In the genomic region with DNA sequence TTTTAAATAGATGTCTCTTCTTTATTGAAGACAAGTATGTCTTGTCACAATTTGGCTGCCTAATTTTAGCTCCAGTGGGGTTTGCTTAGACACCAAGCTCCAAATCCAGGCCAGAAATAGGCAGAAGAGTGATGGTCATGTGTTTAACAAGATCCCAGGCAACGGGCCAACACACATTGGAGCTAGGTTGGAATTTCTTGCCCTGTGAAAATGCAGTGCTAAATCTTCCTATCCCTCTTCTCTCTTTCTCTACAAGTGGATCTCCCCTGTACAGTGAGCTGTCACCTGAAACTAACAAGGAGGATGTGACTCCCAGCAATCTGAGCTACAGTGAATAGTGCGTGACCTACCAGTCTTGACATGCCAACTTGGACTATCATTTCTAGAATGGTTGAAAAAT, we compare ENCODE assay signal across 11 cellular contexts.
"Had no signal": no experiment of that assay in that cellular context is flagged by ENCODE, and none has a peak within 500 bp of the region (broad histone marks: within the 10 kb centered on the region; RNA-seq: fewer than 3 reads in every experiment).

No MANE protein-coding gene starts in this region.

- DNase-seq: activated CD4-positive, alpha-beta T cell treated with anti-CD3 and anti-CD28 coated beads, Interleukin-2, amount 50 U/mL, for 1 hour; activated CD4-positive, CD25-positive, alpha-beta regulatory T cell; activated T-cell treated with anti-CD3 and anti-CD28 coated beads for 4 hours; amniotic stem cell; erythroblast; immature natural killer cell; left colon; stomach; T-helper 2 cell had no signal

- H3K4me1 ChIP-seq: body of pancreas, stomach, vagina had no signal

- ATAC-seq: body of pancreas, left colon had no signal

- H3K27ac ChIP-seq: body of pancreas, stomach, vagina had no signal

- H3K9me3 ChIP-seq: body of pancreas, stomach, vagina had no signal

- H3K36me3 ChIP-seq: stomach, vagina had no signal

- H3K4me3 ChIP-seq: body of pancreas, stomach, vagina had no signal

- H3K27me3 ChIP-seq: body of pancreas, stomach, vagina had no signal
